23 cellular contexts compared by ENCODE assay signal in genomic region chr11:78633516-78634310, GRCh38.
"Had no signal": no experiment of that assay in that cellular context is flagged by ENCODE, and none has a peak within 500 bp of the region (broad histone marks: within the 10 kb centered on the region; RNA-seq: fewer than 3 reads in every experiment).

No MANE protein-coding gene starts in this region.

- H3K36me3 ChIP-seq: brain microvascular endothelial cell, MG63 had no signal

- H3K4me1 Mint-ChIP-seq: activated B cell treated with CpG ODN at 0.5 μM for 24 hours, T-helper 17 cell had no signal

- H3K27me3 ChIP-seq: brain microvascular endothelial cell, MG63 had no signal

- H3K27ac Mint-ChIP-seq: activated B cell treated with CpG ODN at 0.5 μM for 24 hours; activated CD8-positive, alpha-beta T cell treated with anti-CD3 and anti-CD28 coated beads, Interleukin-2, amount 10 ng/mL, durations not matched to agents 7 days and 5 days; activated naive CD4-positive, alpha-beta T cell treated with anti-CD3 and anti-CD28 coated beads, Interleukin-2, amount 50 U/mL, for 24 hours; T-helper 17 cell had no signal

- ATAC-seq: activated CD8-positive, alpha-beta T cell treated with anti-CD3 and anti-CD28 coated beads, Interleukin-2, amount 10 ng/mL, durations not matched to agents 7 days and 5 days; T-helper 17 cell had no signal

- DNase-seq: activated B cell treated with CpG ODN at 0.5 μM for 24 hours; activated CD4-positive, alpha-beta T cell treated with anti-CD3 and anti-CD28 coated beads for 1 hour; activated CD4-positive, alpha-beta T cell treated with anti-CD3 and anti-CD28 coated beads, Interleukin-2, amount 50 U/mL, for 4 hours; activated CD8-positive, alpha-beta memory T cell treated with anti-CD3 and anti-CD28 coated beads, Interleukin-2, amount 50 U/mL, for 48 hours; activated CD8-positive, alpha-beta T cell treated with anti-CD3 and anti-CD28 coated beads, Interleukin-2, amount 10 ng/mL, durations not matched to agents 7 days and 5 days; activated T-cell treated with anti-CD3 and anti-CD28 coated beads, Interleukin-2, amount 50 U/mL, for 1 hour; amygdala; brain microvascular endothelial cell; cerebellar nuclear complex; MG63; MV-4-11; NCI-H1092 treated with DMSO at 0.1 percent for 48 hours; NCI-H1417 treated with DMSO at 0.1 percent for 48 hours; NCI-H1694; NCI-H2029 treated with DMSO at 0.1 percent for 48 hours; NCI-H345; NCI-H510A; NCI-H526 treated with DMSO at 0.1 percent for 48 hours; NCI-H82; SIG-M5; T-helper 17 cell; T-helper 9 cell had no signal

- H3K27me3 Mint-ChIP-seq: T-helper 17 cell had no signal

- H3K4me3 ChIP-seq: MG63 had no signal

- H3K27ac ChIP-seq: brain microvascular endothelial cell had no signal

- H3K4me3 Mint-ChIP-seq: activated B cell treated with CpG ODN at 0.5 μM for 24 hours; activated CD8-positive, alpha-beta T cell treated with anti-CD3 and anti-CD28 coated beads, Interleukin-2, amount 10 ng/mL, durations not matched to agents 7 days and 5 days; activated naive CD4-positive, alpha-beta T cell treated with anti-CD3 and anti-CD28 coated beads, Interleukin-2, amount 50 U/mL, for 24 hours; T-helper 17 cell had no signal
